8 cellular contexts compared by ENCODE assay signal in the genomic region with DNA sequence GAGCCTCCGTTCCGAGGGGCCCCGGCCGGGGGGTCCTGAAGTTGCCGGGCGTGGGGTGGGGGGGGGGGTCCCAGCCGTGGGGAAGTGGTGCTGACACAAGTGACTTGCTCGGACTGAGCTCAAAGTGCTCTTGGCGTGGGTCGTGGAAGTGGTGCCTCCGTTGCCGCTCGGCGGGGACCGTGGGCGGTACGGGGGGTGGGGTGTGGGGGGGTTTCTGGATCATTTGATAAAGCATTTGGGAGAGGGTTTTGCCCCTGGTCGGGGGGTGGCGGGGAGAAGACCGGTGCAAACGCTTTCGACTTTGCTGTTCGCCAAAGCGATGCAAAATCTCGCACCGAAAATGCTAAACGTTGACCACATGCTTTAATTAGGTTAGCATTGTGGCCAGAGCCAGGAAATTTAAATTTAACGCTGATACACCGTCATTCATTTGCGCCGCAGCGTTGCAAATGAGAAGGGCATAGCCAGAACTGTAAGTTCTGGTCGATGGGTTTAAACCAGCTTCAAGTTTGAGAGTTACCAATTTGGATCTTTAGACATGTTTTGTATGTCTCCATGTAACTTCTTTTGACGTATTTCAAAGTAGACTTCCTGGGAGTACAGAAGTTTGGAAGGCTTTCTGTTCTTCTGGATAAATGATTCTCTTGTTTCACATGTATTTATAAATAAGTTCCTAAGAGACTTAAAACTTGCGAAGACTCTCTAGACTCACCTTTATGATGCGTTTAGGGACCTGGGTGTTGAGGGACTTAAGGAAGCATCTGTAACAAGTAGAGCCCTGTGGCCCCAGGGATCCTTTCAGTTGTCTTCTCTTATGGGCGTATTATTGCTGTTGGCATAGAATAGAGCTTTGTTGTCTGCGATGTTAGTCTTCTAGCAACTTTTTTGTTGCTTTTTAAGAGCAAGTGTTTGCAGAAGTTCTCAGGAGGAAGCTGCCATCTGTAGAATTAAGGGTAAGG. TPM values are rescaled to one million over a fixed set of nuclear protein-coding genes. Genes with fewer than 3 reads are reported as not detected.
DNase-seq lines count a peak whose midpoint lies in the region; ATAC-seq, FAIRE-seq and TF ChIP-seq lines count a peak whose summit lies in the region.

No MANE protein-coding gene starts in this region.

- H3K14ac ChIP-seq in H1 (ENCODE audit: insufficient read length): no peak overlapping the region

- peaks cover 53 to 79% of the 10 kb centered on the region in 2 experiments for H3K79me2 ChIP-seq in H1 (ENCODE audit: control insufficient read depth in 1 of 2, insufficient read depth in 2 of 2, low read length in 2 of 2)

- H3K9me3 Mint-ChIP-seq in naive B cell: peaks cover 0 to 5% (median 0%) of the 10 kb centered on the region in 7 donors

- no peak overlapping the region for H4K8ac ChIP-seq in H1 (ENCODE audit: extremely low read depth, insufficient read depth, low read length)

- 9% methylated on average over 18 of the region's 38 CpGs; no CpG with 5 or more reads in 1 of the 2 experiments for WGBS in H1 (ENCODE audit: extremely low coverage in 1 of 2, insufficient coverage in 1 of 2, insufficient read length in 1 of 2, insufficient replicate concordance in 2 of 2, low coverage in 1 of 2, low lambda C conversion rate in 2 of 2, missing lambda C conversion rate in 1 of 2), 2 experiments
- WGBS in upper lobe of left lung, 2 donors: 4 to 5% methylated on average over 21 to 34 of the region's 38 CpGs

- H3K56ac ChIP-seq in H1 (replicated peaks; ENCODE audit: insufficient read length, low read depth, low read length): no peak overlapping the region

- H3K27ac ChIP-seq in WERI-Rb-1 (no peak overlapping the region), H1 (ENCODE audit: low read depth, low read length) (no peak overlapping the region), upper lobe of left lung (peak overlapping the region; percentile 78 to 93 (median 84))

- H3K9me3 ChIP-seq in WERI-Rb-1 (ENCODE audit: severe bottlenecking) (peaks cover 9% of the 10 kb centered on the region), H1 (ENCODE audit: insufficient read depth in 2 of 2, low read depth in 1 of 2, low read length in 1 of 2) (peaks cover 0 to 3% of the 10 kb centered on the region in 2 experiments; a peak in 2 of 4 replicates), upper lobe of left lung (no peaks in the 10 kb centered on the region)

- H3K4me2 ChIP-seq in H1 (ENCODE audit: insufficient read depth in 1 of 2, low read depth in 2 of 2, low read length in 2 of 2): peak overlapping the region; percentile 76 to 81

- no peak overlapping the region for H2AFZ ChIP-seq in H1 (ENCODE audit: low read length)

- no peak overlapping the region for H3K18ac ChIP-seq in H1 (ENCODE audit: extremely low read depth, low read length)

- no peak overlapping the region for H3K4ac ChIP-seq in H1 (replicated peaks; ENCODE audit: insufficient read length, low read depth, low read length)

- no peaks in the 10 kb centered on the region for H3K36me3 ChIP-seq in GM06990 (ENCODE audit: control insufficient read depth, insufficient read depth, low read length)
- no peaks in the 10 kb centered on the region for H3K36me3 ChIP-seq in WERI-Rb-1
- peaks cover 0 to 4% (median 0%) of the 10 kb centered on the region in 4 experiments; a peak in 1 of 8 replicates for H3K36me3 ChIP-seq in H1 (ENCODE audit: control insufficient read depth in 2 of 4, insufficient read depth in 4 of 4, low read length in 3 of 4)
- H3K36me3 ChIP-seq in upper lobe of left lung: no peaks in the 10 kb centered on the region

- no peak overlapping the region for H2BK5ac ChIP-seq in H1 (ENCODE audit: low read depth, low read length)

- no peak overlapping the region for H2BK20ac ChIP-seq in H1 (ENCODE audit: low read length)

- POLR2A ChIA-PET in H1 (lab: Charles Lee; ENCODE audit: partially characterized antibody): interaction anchor here (0.9 to 1.8 kb wide), 4 partner anchors 10 to 50 kb away, joined by 3 to 5 read pairs (median 4); no protein-coding TSS in a partner anchor

- no peak overlapping the region for H3K23ac ChIP-seq in H1 (ENCODE audit: insufficient read length)

- ATAC-seq in naive B cell (ENCODE audit: low read depth in 2 of 2) (no peak), upper lobe of left lung (ENCODE audit: low FRiP score in 2 of 2) (no peak), HG02623 (IDR thresholded peaks at IDR 0.05; ENCODE audit: unreplicated experiment) (no peak)

- peaks cover 45 to 55% (median 50%) of the 10 kb centered on the region in 3 donors for H3K4me1 Mint-ChIP-seq in naive B cell

- no peak overlapping the region for H2AK5ac ChIP-seq in H1 (ENCODE audit: low read depth, low read length)

- CTCF ChIA-PET in H1 (lab: Charles Lee; ENCODE audit: partially characterized antibody): interaction anchor here (0.5 to 0.9 kb wide), 3 partner anchors 24 to 202 kb away, joined by 3 read pairs; no protein-coding TSS in a partner anchor

- H4K91ac ChIP-seq in H1 (replicated peaks; ENCODE audit: insufficient read length, low read length): no peak overlapping the region

- peak overlapping the region in 1 of 4 experiments; percentile 11; a peak in 1 of 7 replicates for H3K9ac ChIP-seq in H1 (replicated peaks in 1 of 4; ENCODE audit: extremely low read depth in 1 of 4, low read depth in 3 of 4, low read length in 3 of 4)

- H3K4me1 ChIP-seq in H1 (replicated peaks in 1 of 4; ENCODE audit: control insufficient read depth in 3 of 4, insufficient read depth in 4 of 4, low read length in 3 of 4): peaks cover under 1 to 17% (median 8%) of the 10 kb centered on the region in 4 experiments; a peak in 5 of 7 replicates
- H3K4me1 ChIP-seq in upper lobe of left lung: peaks cover 8 to 34% (median 20%) of the 10 kb centered on the region in 4 donors

- TF ChIP-seq CTCF in GM06990 (IDR thresholded peaks at IDR 0.05; ENCODE audit: insufficient read depth, low read length, poor library complexity, severe bottlenecking) (no peak), WERI-Rb-1 (IDR thresholded peaks at IDR 0.05; ENCODE audit: low read depth, low read length) (no peak), H1 (IDR thresholded peaks at IDR 0.05; ENCODE audit: control extremely low read depth in 1 of 3, insufficient read depth in 1 of 3, low read depth in 1 of 3, low read length in 3 of 3) (no peak), upper lobe of left lung (IDR thresholded peaks at IDR 0.05) (no peak)

- no peaks in the 10 kb centered on the region for H3K36me3 Mint-ChIP-seq in naive B cell

- H4K5ac ChIP-seq in H1 (ENCODE audit: insufficient read length, low read depth, low read length): no peak overlapping the region

- peak overlapping the region; percentile 54 to 93 (median 86) for H3K27ac Mint-ChIP-seq in naive B cell

- no peaks in the 10 kb centered on the region for H3K27me3 Mint-ChIP-seq in naive B cell

- TF ChIP-seq RAD21 in H1 (IDR thresholded peaks at IDR 0.05 in 1 of 2, conservative IDR thresholded peaks at IDR 0.05 in 1 of 2; ENCODE audit: low read depth in 2 of 2, low read length in 2 of 2): no peak

- no peak overlapping the region for H2BK12ac ChIP-seq in H1 (ENCODE audit: low read depth, low read length)

- peaks cover 52 to 53% of the 10 kb centered on the region in 2 experiments for H4K20me1 ChIP-seq in H1 (replicated peaks in 1 of 2; ENCODE audit: control insufficient read depth in 1 of 2, insufficient read depth in 2 of 2, low read length in 2 of 2)

- peaks cover 16% of the 10 kb centered on the region for H3K23me2 ChIP-seq in H1 (ENCODE audit: low read depth, low read length)

- H2BK15ac ChIP-seq in H1 (ENCODE audit: low read length): no peak overlapping the region

- no peaks in the 10 kb centered on the region; the same call in 1 of the 2 replicates for H3K27me3 ChIP-seq in GM06990 (replicated peaks; ENCODE audit: control insufficient read depth, insufficient read depth, low read length)
- peaks cover 23% of the 10 kb centered on the region for H3K27me3 ChIP-seq in WERI-Rb-1 (ENCODE audit: insufficient read depth, low read depth, severe bottlenecking)
- H3K27me3 ChIP-seq in H1 (replicated peaks in 1 of 4; ENCODE audit: control insufficient read depth in 3 of 4, extremely low read depth in 1 of 4, insufficient read depth in 3 of 4, low read length in 3 of 4): peaks cover 10 to 25% (median 21%) of the 10 kb centered on the region in 4 experiments
- H3K27me3 ChIP-seq in upper lobe of left lung: no peaks in the 10 kb centered on the region

- TF ChIP-seq POLR2A in H1 (IDR thresholded peaks at IDR 0.05; ENCODE audit: control extremely low read depth in 1 of 2, low read depth in 2 of 2, low read length in 2 of 2) (no peak), upper lobe of left lung (IDR thresholded peaks at IDR 0.05) (no peak)

- FAIRE-seq in H1 (lab: Jason Lieb, UNC): peak; percentile 13

- H3K79me1 ChIP-seq in H1 (ENCODE audit: low read depth, low read length): peaks cover 18% of the 10 kb centered on the region

- TF ChIP-seq EP300 in H1 (IDR thresholded peaks at IDR 0.05; ENCODE audit: borderline replicate concordance in 1 of 2, low read depth in 2 of 2, low read length in 2 of 2) (no peak), upper lobe of left lung (IDR thresholded peaks at IDR 0.05) (no peak)

- H3K4me3 ChIP-seq in GM06990 (replicated peaks; ENCODE audit: low read depth, low read length) (peak overlapping the region; percentile 72), WERI-Rb-1 (ENCODE audit: low read depth, low read length) (peak overlapping the region; percentile 54), H1 (ENCODE audit: extremely low read depth in 1 of 4, insufficient read depth in 2 of 4, low read depth in 3 of 4, low read length in 4 of 4) (peak overlapping the region; percentile 41 to 75 (median 52)), upper lobe of left lung (peak overlapping the region; percentile 65 to 91 (median 77))

- H3K4me3 Mint-ChIP-seq in naive B cell: peak overlapping the region; percentile 82 to 96 (median 92)

- DNase-seq in GM06990 (ENCODE audit: extremely low read depth, insufficient read length): peak; percentile 65
- DNase-seq in HK-2 (ENCODE audit: unreplicated experiment): peak; percentile 31
- no peak for DNase-seq in WERI-Rb-1
- DNase-seq in H1 (ENCODE audit: low read depth in 1 of 2, low spot score in 2 of 2): no peak
- DNase-seq in naive B cell: peak; percentile 36
- DNase-seq in upper lobe of left lung: peak in 1 of 2 donors; percentile 23
- DNase-seq in hippocampal formation (lab: John Stamatoyannopoulos, UW): no peak

- no peak overlapping the region for H2BK120ac ChIP-seq in H1 (replicated peaks; ENCODE audit: low read depth, low read length)

TF ChIP-seq in H1, 55 proteins besides CTCF, POLR2A, EP300 and RAD21 (continues in another document):
- TF ChIP-seq CREB1 (IDR thresholded peaks at IDR 0.05): peak; percentile 72

RNA-seq across cellular contexts. Expression of a gene that starts 1.0 kb away (rescaled TPM):
- total RNA-seq in H1 (2021; fragmentation: NEBNext Ultra II Directional; extraction: Animal tissue kit (Norgen Biotek cat#: 25700)): 113 and 119 TPM in 2 replicates
- polyA plus RNA-seq in H1 (2011; rRNA removed) (53.7 and 56.4 TPM in 2 replicates), naive B cell (ENCODE audit: low read depth in 6 of 6) (1 to 10 TPM; 5.5 to 9.8 (median 7.8) TPM)
- polyA plus RNA-seq in H1 (2011; cell fraction: cytosol; rRNA removed): 147 TPM
- polyA plus RNA-seq in H1 (2011; cell fraction: nucleus; rRNA removed): 71.5 TPM
- polyA plus RNA-seq in H1 (2012, experiment 1 of 2): 86.0 to 106 TPM (median 98.0 TPM) in 4 replicates
- polyA plus RNA-seq in H1 (2012, experiment 2 of 2): 14.0 TPM
- polyA plus RNA-seq in H1 (2013, experiment 1 of 2): 92.0 TPM
- polyA plus RNA-seq in H1 (2013, experiment 2 of 2): 90.7 TPM
- 90.6 and 115 TPM in 2 replicates for polyA minus RNA-seq in H1 (2011; rRNA and poly(A)+ RNA removed)
- 79.0 TPM for polyA minus RNA-seq in H1 (2011; cell fraction: cytosol; rRNA and poly(A)+ RNA removed)
- 156 TPM for polyA minus RNA-seq in H1 (2011; cell fraction: nucleus; rRNA and poly(A)+ RNA removed)
- 10 to 100 TPM; 17.6 to 48.9 (median 32.9) TPM for total RNA-seq in upper lobe of left lung

Comparison
In these comparisons a context has a peak if more than half of its experiments do, and no peak if none do; other contexts are left out.
1. DNase-seq: peak in GM06990 (single experiment), HK-2 (single experiment) and naive B cell (single experiment); none in WERI-Rb-1 (single experiment), H1 (0 of 2) and hippocampal formation (0 of 2).
2. H3K27ac ChIP-seq: peak in upper lobe of left lung (4 of 4); none in WERI-Rb-1 (single experiment) and H1 (single experiment).
3. Peak in every context shown above with its lines, with median percentiles within 50 percentile points of each other: H3K4me3 ChIP-seq.